In genomic region chr3:68436619-68437411, GRCh38 we compare ENCODE assay signal across 18 cellular contexts.
DNase-seq lines count a peak whose midpoint lies in the region; ATAC-seq, FAIRE-seq and TF ChIP-seq lines count a peak whose summit lies in the region.
"Had no signal": no experiment of that assay in that cellular context is flagged by ENCODE, and none has a peak within 500 bp of the region (broad histone marks: within the 10 kb centered on the region; RNA-seq: fewer than 3 reads in every experiment).

No MANE protein-coding gene starts in this region.

- FAIRE-seq in GM12892 (lab: Jason Lieb, UNC): no peak
- FAIRE-seq: A549, HepG2 had no signal

- no peak for TF ChIP-seq CTCF in BE2C (IDR thresholded peaks at IDR 0.05; ENCODE audit: low read depth, low read length)
- TF ChIP-seq CTCF in right lobe of liver (IDR thresholded peaks at IDR 0.05): no peak

- no peak for TF ChIP-seq POLR2A in GM12892 (IDR thresholded peaks at IDR 0.05; ENCODE audit: low read depth, low read length)
- no peak for TF ChIP-seq POLR2A in right lobe of liver (IDR thresholded peaks at IDR 0.05)

- DNase-seq in DMS53 (lab: John Stamatoyannopoulos, UW) (peak; percentile 3), DMS53 treated with DMSO at 0.1 percent for 48 hours (lab: John Stamatoyannopoulos, UW; ENCODE audit: unreplicated experiment) (no peak), amniotic epithelial cell (ENCODE audit: low read depth) (peak; percentile 23), kidney tubule cell (ENCODE audit: low spot score) (peak; percentile 6), GM12892 (ENCODE audit: insufficient read length) (no peak), BE2C (no peak), right lobe of liver (no peak)
- DNase-seq: Calu3; CD8-positive, alpha-beta T cell; DMS79; GDM1; GOT3; H9 had no signal

- no peak overlapping the region for H3K9ac ChIP-seq in skeletal muscle tissue (ENCODE audit: low read depth in 1 of 3, low read length in 3 of 3)
- H3K9ac ChIP-seq: BLaER1 treated with 17β-estradiol and CSF1 and Interleukin-3, amounts not matched to agents 10 nM and 100 nM had no signal

- H3K4me1 ChIP-seq in skeletal muscle tissue (ENCODE audit: control insufficient read depth in 3 of 3, insufficient read depth in 3 of 3, low read length in 3 of 3) (peaks cover 0 to 12% (median 2%) of the 10 kb centered on the region in 3 donors), BE2C (no peaks in the 10 kb centered on the region), right lobe of liver (no peaks in the 10 kb centered on the region)
- H3K4me1 ChIP-seq: A549; BLaER1 treated with 17β-estradiol and CSF1 and Interleukin-3, amounts not matched to agents 10 nM and 100 nM had no signal

- intact Hi-C loops in right lobe of liver (cut with DNase I): no loop called here

- H3K27ac ChIP-seq in skeletal muscle tissue (ENCODE audit: low read depth, low read length): peak overlapping the region; percentile 73
- H3K27ac ChIP-seq in right lobe of liver: no peak overlapping the region
- H3K27ac ChIP-seq: 22Rv1; A549; BLaER1 treated with 17β-estradiol and CSF1 and Interleukin-3, amounts not matched to agents 10 nM and 100 nM had no signal

- H3K9me3 ChIP-seq in skeletal muscle tissue (ENCODE audit: control insufficient read depth in 3 of 3, low read length in 3 of 3) (no peaks in the 10 kb centered on the region), BE2C (no peaks in the 10 kb centered on the region; the same call in 1 of the 2 replicates), right lobe of liver (no peaks in the 10 kb centered on the region)
- H3K9me3 ChIP-seq: A549 had no signal

- no peak overlapping the region for H3K4me3 ChIP-seq in skeletal muscle tissue (ENCODE audit: low read length in 3 of 3)
- H3K4me3 ChIP-seq in BE2C (ENCODE audit: low read depth, low read length): no peak overlapping the region
- no peak overlapping the region for H3K4me3 ChIP-seq in right lobe of liver
- H3K4me3 ChIP-seq: A549; BLaER1 treated with 17β-estradiol and CSF1 and Interleukin-3, amounts not matched to agents 10 nM and 100 nM had no signal

- no peak for ATAC-seq in right lobe of liver
- ATAC-seq: A549; CD8-positive, alpha-beta T cell; HepG2 had no signal

- H3K36me3 ChIP-seq in skeletal muscle tissue (ENCODE audit: control insufficient read depth in 3 of 3, insufficient read depth in 3 of 3, low read length in 3 of 3): no peaks in the 10 kb centered on the region
- no peaks in the 10 kb centered on the region for H3K36me3 ChIP-seq in BE2C
- no peaks in the 10 kb centered on the region for H3K36me3 ChIP-seq in right lobe of liver
- H3K36me3 ChIP-seq: BLaER1 treated with 17β-estradiol and CSF1 and Interleukin-3, amounts not matched to agents 10 nM and 100 nM had no signal

- 89% methylated on average over 3 of the region's 3 CpGs for WGBS in right lobe of liver (ENCODE audit: insufficient coverage, low coverage, low lambda C conversion rate, missing lambda C conversion rate)

- no peaks in the 10 kb centered on the region for H3K27me3 ChIP-seq in skeletal muscle tissue (ENCODE audit: control insufficient read depth in 3 of 3, insufficient read depth in 3 of 3, low read length in 3 of 3)
- H3K27me3 ChIP-seq in BE2C: no peaks in the 10 kb centered on the region
- no peaks in the 10 kb centered on the region for H3K27me3 ChIP-seq in right lobe of liver
- H3K27me3 ChIP-seq: BLaER1 treated with 17β-estradiol and CSF1 and Interleukin-3, amounts not matched to agents 10 nM and 100 nM had no signal

Comparison
In these comparisons a context has a peak if more than half of its experiments do, and no peak if none do; other contexts are left out.
1. DNase-seq: peak in DMS53 (single experiment), amniotic epithelial cell (single experiment) and kidney tubule cell (single experiment); none in DMS53 treated with DMSO at 0.1 percent for 48 hours (single experiment), GM12892 (single experiment), BE2C (single experiment) and right lobe of liver (0 of 3).